Comparison of ENCODE assay signal across 26 cellular contexts in genomic region chr18:46273861-46274260, GRCh38.
DNase-seq lines count a peak whose midpoint lies in the region; ATAC-seq and TF ChIP-seq lines count a peak whose summit lies in the region.
"Had no signal": no experiment of that assay in that cellular context is flagged by ENCODE, and none has a peak within 500 bp of the region (broad histone marks: within the 10 kb centered on the region; RNA-seq: fewer than 3 reads in every experiment).

No MANE protein-coding gene starts in this region.

- no peaks in the 10 kb centered on the region for H3K27me3 ChIP-seq in PC-3 (ENCODE audit: low read length)
- H3K27me3 ChIP-seq: BLaER1 had no signal

- CTCF ChIA-PET in PC-3 (lab: Charles Lee), result no interaction called here

- peaks cover 13% of the 10 kb centered on the region for H3K4me1 Mint-ChIP-seq in activated T-helper 17 cell treated with anti-CD3 and anti-CD28 coated beads, Interleukin-2, amount 50 U/mL, for 72 hours
- H3K4me1 Mint-ChIP-seq in memory B cell, result peaks cover 3% of the 10 kb centered on the region
- peaks cover 22% of the 10 kb centered on the region for H3K4me1 Mint-ChIP-seq in stimulated activated effector memory CD8-positive, alpha-beta T cell treated with anti-CD3 and anti-CD28 coated beads, Interleukin-12 subunit alpha, Interleukin-12 subunit beta, amount 100 ng/mL, for 72 hours
- peaks cover 22% of the 10 kb centered on the region for H3K4me1 Mint-ChIP-seq in mesothelial cell of epicardium

- H3K9ac ChIP-seq in PC-3 (ENCODE audit: low read length), result no peak overlapping the region
- H3K9ac ChIP-seq: BLaER1, KMS-11, SK-N-SH had no signal

- no peaks in the 10 kb centered on the region for H3K79me2 ChIP-seq in PC-3 (ENCODE audit: low read length)

- no peak overlapping the region for H3K4me3 Mint-ChIP-seq in activated T-helper 17 cell treated with anti-CD3 and anti-CD28 coated beads, Interleukin-2, amount 50 U/mL, for 72 hours
- no peak overlapping the region for H3K4me3 Mint-ChIP-seq in memory B cell
- H3K4me3 Mint-ChIP-seq in stimulated activated effector memory CD8-positive, alpha-beta T cell treated with anti-CD3 and anti-CD28 coated beads, Interleukin-12 subunit alpha, Interleukin-12 subunit beta, amount 100 ng/mL, for 72 hours, result no peak overlapping the region
- no peak overlapping the region for H3K4me3 Mint-ChIP-seq in mesothelial cell of epicardium
- H3K4me3 Mint-ChIP-seq: CD4-positive, alpha-beta T cell; GM23338 had no signal

- POLR2A ChIA-PET in PC-3 (lab: Charles Lee; ENCODE audit: unreplicated experiment), result no interaction called here

- no peaks in the 10 kb centered on the region for H3F3A ChIP-seq in PC-3 (ENCODE audit: low read length, unreplicated experiment)

- DNase-seq in PC-3, result peak; percentile 43
- no peak for DNase-seq in memory B cell (ENCODE audit: low spot score in 2 of 2)
- peak in 1 of 2 donors; percentile 39 for DNase-seq in stimulated activated effector memory CD8-positive, alpha-beta T cell treated with anti-CD3 and anti-CD28 coated beads, Interleukin-12 subunit alpha, Interleukin-12 subunit beta, amount 100 ng/mL, for 72 hours (ENCODE audit: low spot score in 2 of 2)
- no peak for DNase-seq in mesothelial cell of epicardium (ENCODE audit: low spot score in 2 of 2, unreplicated experiment in 2 of 2)
- DNase-seq: ACHN; Caco-2; CD4-positive, alpha-beta T cell; IMR-90; MV-4-11; NCI-H1694; NCI-H2081; NCI-H2171; NCI-H345; NCI-H524; NCI-H82; OCI-M1; RPMI8226; SIG-M5; SK-N-SH had no signal

- 0 out of 2 replicates have a peak overlapping the region, but pooled peaks have one; percentile 13 for H3K4me2 ChIP-seq in PC-3 (ENCODE audit: low read length)
- H3K4me2 ChIP-seq: BLaER1, GM23338, KMS-11, SK-N-SH had no signal

- no peaks in the 10 kb centered on the region for H3K9me2 ChIP-seq in PC-3 (replicated peaks; ENCODE audit: low read length)
- H3K9me2 ChIP-seq: SK-N-SH had no signal

- peak overlapping the region; percentile 0 for H3K27ac Mint-ChIP-seq in activated T-helper 17 cell treated with anti-CD3 and anti-CD28 coated beads, Interleukin-2, amount 50 U/mL, for 72 hours
- peak overlapping the region; percentile 9 for H3K27ac Mint-ChIP-seq in memory B cell
- H3K27ac Mint-ChIP-seq in stimulated activated effector memory CD8-positive, alpha-beta T cell treated with anti-CD3 and anti-CD28 coated beads, Interleukin-12 subunit alpha, Interleukin-12 subunit beta, amount 100 ng/mL, for 72 hours, result peak overlapping the region; percentile 20
- no peak overlapping the region for H3K27ac Mint-ChIP-seq in mesothelial cell of epicardium
- H3K27ac Mint-ChIP-seq: CD4-positive, alpha-beta T cell; GM23338 had no signal

- H3K27ac ChIP-seq in PC-3 (ENCODE audit: low read length), result no peak overlapping the region
- H3K27ac ChIP-seq: BLaER1, KMS-11 had no signal

- no peak for TF ChIP-seq CTCF in PC-3 (conservative IDR thresholded peaks at IDR 0.05; ENCODE audit: low read depth, low read length)
- TF ChIP-seq CTCF in mesothelial cell of epicardium (IDR thresholded peaks at IDR 0.05; ENCODE audit: unreplicated experiment), result no peak

- H3K9me3 ChIP-seq in PC-3 (ENCODE audit: low read length), result no peaks in the 10 kb centered on the region
- H3K9me3 ChIP-seq: BLaER1, Caco-2, HAP-1, SK-N-SH had no signal

- H3K36me3 ChIP-seq in PC-3 (ENCODE audit: low read depth, low read length), result no peaks in the 10 kb centered on the region
- H3K36me3 ChIP-seq: HAP-1 had no signal

- H3K27me3 Mint-ChIP-seq in activated T-helper 17 cell treated with anti-CD3 and anti-CD28 coated beads, Interleukin-2, amount 50 U/mL, for 72 hours, result no peaks in the 10 kb centered on the region
- H3K27me3 Mint-ChIP-seq in memory B cell, result no peaks in the 10 kb centered on the region
- H3K27me3 Mint-ChIP-seq in mesothelial cell of epicardium (ENCODE audit: low read depth), result no peaks in the 10 kb centered on the region
- H3K27me3 Mint-ChIP-seq: CD4-positive, alpha-beta T cell had no signal

- no peak overlapping the region for H2AFZ ChIP-seq in PC-3 (ENCODE audit: low read length)
- H2AFZ ChIP-seq: GM23338 had no signal

- H3K36me3 Mint-ChIP-seq in activated T-helper 17 cell treated with anti-CD3 and anti-CD28 coated beads, Interleukin-2, amount 50 U/mL, for 72 hours (ENCODE audit: low read depth), result peaks cover 12% of the 10 kb centered on the region
- H3K36me3 Mint-ChIP-seq in memory B cell, result peaks cover 2% of the 10 kb centered on the region
- H3K36me3 Mint-ChIP-seq in stimulated activated effector memory CD8-positive, alpha-beta T cell treated with anti-CD3 and anti-CD28 coated beads, Interleukin-12 subunit alpha, Interleukin-12 subunit beta, amount 100 ng/mL, for 72 hours, result peaks cover 6% of the 10 kb centered on the region
- H3K36me3 Mint-ChIP-seq in mesothelial cell of epicardium, result no peaks in the 10 kb centered on the region

- no peak overlapping the region for H3K4me3 ChIP-seq in PC-3 (ENCODE audit: low read length)
- H3K4me3 ChIP-seq: BLaER1, GM23338, HAP-1 had no signal

- H3K4me1 ChIP-seq in PC-3 (ENCODE audit: insufficient read depth, low read length), result peaks cover 5% of the 10 kb centered on the region
- H3K4me1 ChIP-seq: Caco-2, HAP-1 had no signal

- ATAC-seq in PC-3 (peak; percentile 22; the same call in 1 of the 2 replicates), memory B cell (ENCODE audit: low read depth) (no peak), HG03439 (IDR thresholded peaks at IDR 0.05; ENCODE audit: unreplicated experiment) (no peak), HG02642 (IDR thresholded peaks at IDR 0.05; ENCODE audit: poor library complexity, unreplicated experiment) (no peak)
- ATAC-seq in activated T-helper 17 cell treated with anti-CD3 and anti-CD28 coated beads, Interleukin-2, amount 50 U/mL, for 72 hours (replicated peaks), result no peak
- ATAC-seq in stimulated activated effector memory CD8-positive, alpha-beta T cell treated with anti-CD3 and anti-CD28 coated beads, Interleukin-12 subunit alpha, Interleukin-12 subunit beta, amount 100 ng/mL, for 72 hours, result no peak

- BruUV-seq in PC-3 (replicated peaks; lab: Mats Ljungman, UMichigan), result no TSS peak

- H3K9me3 Mint-ChIP-seq in activated T-helper 17 cell treated with anti-CD3 and anti-CD28 coated beads, Interleukin-2, amount 50 U/mL, for 72 hours, result no peaks in the 10 kb centered on the region
- no peaks in the 10 kb centered on the region for H3K9me3 Mint-ChIP-seq in memory B cell
- H3K9me3 Mint-ChIP-seq in stimulated activated effector memory CD8-positive, alpha-beta T cell treated with anti-CD3 and anti-CD28 coated beads, Interleukin-12 subunit alpha, Interleukin-12 subunit beta, amount 100 ng/mL, for 72 hours, result no peaks in the 10 kb centered on the region
- H3K9me3 Mint-ChIP-seq in mesothelial cell of epicardium, result no peaks in the 10 kb centered on the region
- H3K9me3 Mint-ChIP-seq: CD4-positive, alpha-beta T cell; GM23338 had no signal

- H4K20me1 ChIP-seq in PC-3 (ENCODE audit: low read length), result no peaks in the 10 kb centered on the region
- H4K20me1 ChIP-seq: BLaER1 had no signal

- intact Hi-C loops in PC-3 (cut with micrococcal nuclease), result no loop called here
